ENCODE assay signal across 1 cellular context in genomic region chr18:47151457-47151856, GRCh38.
TF ChIP-seq lines count a peak whose summit lies in the region.

No MANE protein-coding gene starts in this region.

TF ChIP-seq in K562, 482 proteins besides CTCF, POLR2A, EP300 and RAD21 (continued from another document and continues in another):
- TF ChIP-seq, protein P1, sequence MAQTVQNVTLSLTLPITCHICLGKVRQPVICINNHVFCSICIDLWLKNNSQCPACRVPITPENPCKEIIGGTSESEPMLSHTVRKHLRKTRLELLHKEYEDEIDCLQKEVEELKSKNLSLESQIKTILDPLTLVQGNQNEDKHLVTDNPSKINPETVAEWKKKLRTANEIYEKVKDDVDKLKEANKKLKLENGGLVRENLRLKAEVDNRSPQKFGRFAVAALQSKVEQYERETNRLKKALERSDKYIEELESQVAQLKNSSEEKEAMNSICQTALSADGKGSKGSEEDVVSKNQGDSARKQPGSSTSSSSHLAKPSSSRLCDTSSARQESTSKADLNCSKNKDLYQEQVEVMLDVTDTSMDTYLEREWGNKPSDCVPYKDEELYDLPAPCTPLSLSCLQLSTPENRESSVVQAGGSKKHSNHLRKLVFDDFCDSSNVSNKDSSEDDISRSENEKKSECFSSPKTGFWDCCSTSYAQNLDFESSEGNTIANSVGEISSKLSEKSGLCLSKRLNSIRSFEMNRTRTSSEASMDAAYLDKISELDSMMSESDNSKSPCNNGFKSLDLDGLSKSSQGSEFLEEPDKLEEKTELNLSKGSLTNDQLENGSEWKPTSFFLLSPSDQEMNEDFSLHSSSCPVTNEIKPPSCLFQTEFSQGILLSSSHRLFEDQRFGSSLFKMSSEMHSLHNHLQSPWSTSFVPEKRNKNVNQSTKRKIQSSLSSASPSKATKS (CRISPR knock-in tag; IDR thresholded peaks at IDR 0.05), result no peak
- no peak for TF ChIP-seq NRF1 (conservative IDR thresholded peaks at IDR 0.05 in 1 of 2, IDR thresholded peaks at IDR 0.05 in 1 of 2)
- TF ChIP-seq ZNF274 (IDR thresholded peaks at IDR 0.05; ENCODE audit: borderline replicate concordance, low read depth, low read length), result no peak
- TF ChIP-seq NFATC3 (IDR thresholded peaks at IDR 0.05), result no peak
- peak; percentile 85 for TF ChIP-seq NFIC (IDR thresholded peaks at IDR 0.05)
- no peak for TF ChIP-seq CREBBP (IDR thresholded peaks at IDR 0.05; ENCODE audit: low read depth, low read length)
- peak in 1 of 2 experiments; percentile 40; a peak in 1 of 4 replicates for TF ChIP-seq HDAC1 (IDR thresholded peaks at IDR 0.05)
- TF ChIP-seq TEAD4 (IDR thresholded peaks at IDR 0.05; ENCODE audit: low read length), result peak; percentile 88
- no peak for TF ChIP-seq TEAD4 (CRISPR knock-in tag; IDR thresholded peaks at IDR 0.05; ENCODE audit: borderline replicate concordance)
- TF ChIP-seq MAX (CRISPR knock-in tag; IDR thresholded peaks at IDR 0.05), result no peak
- no peak for TF ChIP-seq AFF1 (IDR thresholded peaks at IDR 0.05; ENCODE audit: low read depth in 1 of 2, partially characterized antibody in 2 of 2)
- TF ChIP-seq RBM15 (IDR thresholded peaks at IDR 0.05; ENCODE audit: insufficient read depth, low read length), result no peak
- no peak for TF ChIP-seq ZBTB11 (CRISPR knock-in tag; IDR thresholded peaks at IDR 0.05)
- no peak for TF ChIP-seq MAZ (CRISPR knock-in tag; conservative IDR thresholded peaks at IDR 0.05 in 1 of 2, IDR thresholded peaks at IDR 0.05 in 1 of 2)
- no peak for TF ChIP-seq YBX1 (IDR thresholded peaks at IDR 0.05)
- no peak for TF ChIP-seq FOXJ3 (CRISPR knock-in tag; IDR thresholded peaks at IDR 0.05)
- TF ChIP-seq PHB2 (IDR thresholded peaks at IDR 0.05; ENCODE audit: low read depth), result peak; percentile 47; the same call in 1 of the 2 replicates
- TF ChIP-seq ZNF785 (CRISPR knock-in tag; IDR thresholded peaks at IDR 0.05), result no peak
- TF ChIP-seq ZNF282 (CRISPR knock-in tag; IDR thresholded peaks at IDR 0.05), result no peak
- no peak for TF ChIP-seq ZNF699 (CRISPR knock-in tag; IDR thresholded peaks at IDR 0.05; ENCODE audit: insufficient replicate concordance)
- TF ChIP-seq, protein P2, sequence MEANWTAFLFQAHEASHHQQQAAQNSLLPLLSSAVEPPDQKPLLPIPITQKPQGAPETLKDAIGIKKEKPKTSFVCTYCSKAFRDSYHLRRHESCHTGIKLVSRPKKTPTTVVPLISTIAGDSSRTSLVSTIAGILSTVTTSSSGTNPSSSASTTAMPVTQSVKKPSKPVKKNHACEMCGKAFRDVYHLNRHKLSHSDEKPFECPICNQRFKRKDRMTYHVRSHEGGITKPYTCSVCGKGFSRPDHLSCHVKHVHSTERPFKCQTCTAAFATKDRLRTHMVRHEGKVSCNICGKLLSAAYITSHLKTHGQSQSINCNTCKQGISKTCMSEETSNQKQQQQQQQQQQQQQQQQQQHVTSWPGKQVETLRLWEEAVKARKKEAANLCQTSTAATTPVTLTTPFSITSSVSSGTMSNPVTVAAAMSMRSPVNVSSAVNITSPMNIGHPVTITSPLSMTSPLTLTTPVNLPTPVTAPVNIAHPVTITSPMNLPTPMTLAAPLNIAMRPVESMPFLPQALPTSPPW (CRISPR knock-in tag; IDR thresholded peaks at IDR 0.05), result peak; percentile 22; the same call in 1 of the 2 replicates
- no peak for TF ChIP-seq E4F1 (CRISPR knock-in tag; IDR thresholded peaks at IDR 0.05; ENCODE audit: borderline replicate concordance)
- TF ChIP-seq RCOR1 (IDR thresholded peaks at IDR 0.05; ENCODE audit: borderline replicate concordance in 1 of 2, low read depth in 2 of 2, low read length in 2 of 2), result peak in 1 of 2 experiments; percentile 59; a peak in 1 of 4 replicates
- no peak for TF ChIP-seq PPARD (CRISPR knock-in tag; IDR thresholded peaks at IDR 0.05)
- no peak for TF ChIP-seq E2F3 (CRISPR knock-in tag; IDR thresholded peaks at IDR 0.05)
- TF ChIP-seq TCFL5 (CRISPR knock-in tag; conservative IDR thresholded peaks at IDR 0.05), result no peak
- no peak for TF ChIP-seq RBM34 (IDR thresholded peaks at IDR 0.05; ENCODE audit: borderline replicate concordance, insufficient read depth, low read length)
- peak; percentile 66 for TF ChIP-seq TCF3 (CRISPR knock-in tag; IDR thresholded peaks at IDR 0.05)
- TF ChIP-seq FOXK1 (CRISPR knock-in tag; IDR thresholded peaks at IDR 0.05; ENCODE audit: borderline replicate concordance), result no peak
- TF ChIP-seq ZNF12 (CRISPR knock-in tag; IDR thresholded peaks at IDR 0.05), result no peak
- TF ChIP-seq, protein P3, sequence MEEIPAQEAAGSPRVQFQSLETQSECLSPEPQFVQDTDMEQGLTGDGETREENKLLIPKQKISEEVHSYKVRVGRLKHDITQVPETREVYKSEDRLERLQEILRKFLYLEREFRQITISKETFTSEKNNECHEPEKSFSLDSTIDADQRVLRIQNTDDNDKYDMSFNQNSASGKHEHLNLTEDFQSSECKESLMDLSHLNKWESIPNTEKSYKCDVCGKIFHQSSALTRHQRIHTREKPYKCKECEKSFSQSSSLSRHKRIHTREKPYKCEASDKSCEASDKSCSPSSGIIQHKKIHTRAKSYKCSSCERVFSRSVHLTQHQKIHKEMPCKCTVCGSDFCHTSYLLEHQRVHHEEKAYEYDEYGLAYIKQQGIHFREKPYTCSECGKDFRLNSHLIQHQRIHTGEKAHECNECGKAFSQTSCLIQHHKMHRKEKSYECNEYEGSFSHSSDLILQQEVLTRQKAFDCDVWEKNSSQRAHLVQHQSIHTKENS (CRISPR knock-in tag; IDR thresholded peaks at IDR 0.05), result no peak
- peak; percentile 40 for TF ChIP-seq MEIS2 (IDR thresholded peaks at IDR 0.05; ENCODE audit: partially characterized antibody)
- TF ChIP-seq TAF7 (tag; IDR thresholded peaks at IDR 0.05), result no peak
- TF ChIP-seq LCOR (CRISPR knock-in tag; IDR thresholded peaks at IDR 0.05), result no peak
- TF ChIP-seq ZNF239 (CRISPR knock-in tag; IDR thresholded peaks at IDR 0.05), result no peak
- TF ChIP-seq TSC22D4 (tag; IDR thresholded peaks at IDR 0.05), result no peak
- no peak for TF ChIP-seq SNAPC5 (CRISPR knock-in tag; IDR thresholded peaks at IDR 0.05)
- TF ChIP-seq, protein P4, sequence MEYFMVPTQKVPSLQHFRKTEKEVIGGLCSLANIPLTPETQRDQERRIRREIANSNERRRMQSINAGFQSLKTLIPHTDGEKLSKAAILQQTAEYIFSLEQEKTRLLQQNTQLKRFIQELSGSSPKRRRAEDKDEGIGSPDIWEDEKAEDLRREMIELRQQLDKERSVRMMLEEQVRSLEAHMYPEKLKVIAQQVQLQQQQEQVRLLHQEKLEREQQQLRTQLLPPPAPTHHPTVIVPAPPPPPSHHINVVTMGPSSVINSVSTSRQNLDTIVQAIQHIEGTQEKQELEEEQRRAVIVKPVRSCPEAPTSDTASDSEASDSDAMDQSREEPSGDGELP (CRISPR knock-in tag; IDR thresholded peaks at IDR 0.05; ENCODE audit: borderline replicate concordance), result no peak
- TF ChIP-seq TAF9B (IDR thresholded peaks at IDR 0.05; ENCODE audit: partially characterized antibody), result no peak
- TF ChIP-seq ETS2 (tag; IDR thresholded peaks at IDR 0.05; ENCODE audit: borderline replicate concordance, poor library complexity, severe bottlenecking), result no peak
- TF ChIP-seq POLR2AphosphoS5 (IDR thresholded peaks at IDR 0.05; ENCODE audit: control insufficient read depth, insufficient read depth, low read depth, low read length), result peak; percentile 51; the same call in 1 of the 2 replicates
- no peak for TF ChIP-seq ZNF696 (CRISPR knock-in tag; conservative IDR thresholded peaks at IDR 0.05)
- no peak for TF ChIP-seq SIN3B (IDR thresholded peaks at IDR 0.05; ENCODE audit: low read depth)
- peak; percentile 76; the same call in 1 of the 2 replicates for TF ChIP-seq TAL1 (IDR thresholded peaks at IDR 0.05)
- TF ChIP-seq ILK (tag; IDR thresholded peaks at IDR 0.05; ENCODE audit: borderline replicate concordance, low read depth), result no peak
- no peak for TF ChIP-seq SNRNP70 (optimal IDR thresholded peaks at IDR 0.05; ENCODE audit: low read depth, low read length)
- no peak for TF ChIP-seq CEBPG (CRISPR knock-in tag; IDR thresholded peaks at IDR 0.05)
- no peak for TF ChIP-seq CEBPG (tag; conservative IDR thresholded peaks at IDR 0.05 in 1 of 2, IDR thresholded peaks at IDR 0.05 in 1 of 2)
- no peak for TF ChIP-seq NELFE (IDR thresholded peaks at IDR 0.05; ENCODE audit: insufficient read depth, insufficient read length)
- TF ChIP-seq ZBTB7A (IDR thresholded peaks at IDR 0.05; ENCODE audit: borderline replicate concordance, control insufficient read depth, low read depth, low read length), result no peak
- no peak for TF ChIP-seq POLR2G (IDR thresholded peaks at IDR 0.05; ENCODE audit: low read depth, low read length)
- TF ChIP-seq, protein P5, sequence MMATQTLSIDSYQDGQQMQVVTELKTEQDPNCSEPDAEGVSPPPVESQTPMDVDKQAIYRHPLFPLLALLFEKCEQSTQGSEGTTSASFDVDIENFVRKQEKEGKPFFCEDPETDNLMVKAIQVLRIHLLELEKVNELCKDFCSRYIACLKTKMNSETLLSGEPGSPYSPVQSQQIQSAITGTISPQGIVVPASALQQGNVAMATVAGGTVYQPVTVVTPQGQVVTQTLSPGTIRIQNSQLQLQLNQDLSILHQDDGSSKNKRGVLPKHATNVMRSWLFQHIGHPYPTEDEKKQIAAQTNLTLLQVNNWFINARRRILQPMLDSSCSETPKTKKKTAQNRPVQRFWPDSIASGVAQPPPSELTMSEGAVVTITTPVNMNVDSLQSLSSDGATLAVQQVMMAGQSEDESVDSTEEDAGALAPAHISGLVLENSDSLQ (IDR thresholded peaks at IDR 0.05), result peak; percentile 18; the same call in 1 of the 2 replicates
- no peak for TF ChIP-seq ZNF551 (CRISPR knock-in tag; IDR thresholded peaks at IDR 0.05)
- TF ChIP-seq ZNF146 (CRISPR knock-in tag; IDR thresholded peaks at IDR 0.05; ENCODE audit: unreplicated experiment), result no peak
- TF ChIP-seq TGIF2 (CRISPR knock-in tag; IDR thresholded peaks at IDR 0.05), result no peak
- no peak for TF ChIP-seq ZNF24 (IDR thresholded peaks at IDR 0.05)
